8 cellular contexts compared by ENCODE assay signal in the genomic region with DNA sequence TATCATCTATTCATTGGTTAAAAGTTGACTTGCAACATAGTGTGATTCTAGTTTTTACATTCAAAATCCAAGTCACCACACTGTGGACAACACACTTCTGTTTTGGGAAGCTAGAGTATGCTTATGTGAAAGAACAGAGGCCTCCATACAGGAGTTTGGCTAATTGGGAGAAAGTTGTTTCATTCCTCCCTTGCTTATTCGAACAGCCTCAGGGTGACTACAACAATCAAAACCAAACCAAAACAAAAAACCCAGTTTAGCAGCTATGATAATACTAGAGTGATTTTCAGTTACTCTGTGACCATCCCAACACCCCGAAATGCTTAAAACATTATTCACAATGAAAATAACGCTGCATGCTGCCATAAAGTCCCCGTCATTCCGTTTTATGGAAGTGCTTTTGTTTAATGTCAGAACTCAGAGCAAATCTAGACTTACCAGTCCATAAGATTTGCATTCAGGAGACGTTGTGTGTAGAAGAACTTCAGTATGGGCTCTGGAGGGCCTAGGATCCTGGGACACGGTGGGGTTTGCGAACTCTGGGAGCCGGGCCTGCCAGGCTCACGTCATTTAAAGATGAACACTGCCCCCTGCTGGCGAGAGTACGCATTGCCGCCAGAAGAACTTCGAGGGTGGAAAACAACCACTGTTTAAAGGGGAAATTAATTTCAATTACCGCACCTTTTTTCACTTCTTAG.
DNase-seq lines count a peak whose midpoint lies in the region; ATAC-seq and TF ChIP-seq lines count a peak whose summit lies in the region.

No MANE protein-coding gene starts in this region.

- H3K27me3 ChIP-seq in OCI-LY3 (ENCODE audit: low read depth, low read length) (peaks cover 47% of the 10 kb centered on the region), neuronal stem cell (ENCODE audit: control insufficient read depth in 3 of 3, insufficient read depth in 3 of 3, low read depth in 1 of 3, low read length in 3 of 3) (peaks cover 0 to 15% (median 0%) of the 10 kb centered on the region in 3 experiments)

- H2BK12ac ChIP-seq in neuronal stem cell (ENCODE audit: low read length): no peak overlapping the region

- no peak overlapping the region for H2BK15ac ChIP-seq in neuronal stem cell (ENCODE audit: low read length)

- DNase-seq in DMS53 (lab: John Stamatoyannopoulos, UW) (peak; percentile 71), DMS53 treated with DMSO at 0.1 percent for 48 hours (lab: John Stamatoyannopoulos, UW; ENCODE audit: unreplicated experiment) (no peak), fibroblast of the aortic adventitia (ENCODE audit: low read depth) (peak; percentile 65), neuronal stem cell (ENCODE audit: low spot score) (peak; percentile 68), stromal cell of bone marrow (ENCODE audit: low read depth) (peak; percentile 31)
- DNase-seq in activated T-cell treated with anti-CD3 and anti-CD28 coated beads, Interleukin-2, amount 50 U/mL, for 48 hours: peak; percentile 80

- peak; percentile 72 for ATAC-seq in HG02981 (IDR thresholded peaks at IDR 0.05; ENCODE audit: unreplicated experiment)

- no peak overlapping the region for H3K18ac ChIP-seq in neuronal stem cell (ENCODE audit: low read length)

- H2AFZ ChIP-seq in OCI-LY3 (ENCODE audit: low read depth, low read length) (peak overlapping the region; percentile 56; the same call in 1 of the 2 replicates), neuronal stem cell (ENCODE audit: low read length) (peak overlapping the region; percentile 32)

- no peak overlapping the region for H2AK5ac ChIP-seq in neuronal stem cell (ENCODE audit: low read depth, low read length)

- H3K4me1 ChIP-seq in OCI-LY3 (ENCODE audit: low read length) (peaks cover 3% of the 10 kb centered on the region), neuronal stem cell (ENCODE audit: control insufficient read depth in 2 of 2, insufficient read depth in 1 of 2, low read depth in 1 of 2, low read length in 2 of 2) (peaks cover 0 to 2% of the 10 kb centered on the region in 2 donors)

- H3K9me3 ChIP-seq in OCI-LY3 (ENCODE audit: insufficient read depth, low read length): no peaks in the 10 kb centered on the region
- H3K9me3 ChIP-seq in neuronal stem cell (replicated peaks in 1 of 2; ENCODE audit: control insufficient read depth in 2 of 2, insufficient read depth in 1 of 2, low read depth in 1 of 2, low read length in 2 of 2): no peaks in the 10 kb centered on the region

- H2BK120ac ChIP-seq in neuronal stem cell (ENCODE audit: low read depth, low read length): no peak overlapping the region

- H3K27ac ChIP-seq in OCI-LY3 (ENCODE audit: low read length) (no peak overlapping the region), neuronal stem cell (replicated peaks; ENCODE audit: low read length) (no peak overlapping the region)

- TF ChIP-seq CTCF in OCI-LY3 (IDR thresholded peaks at IDR 0.05; ENCODE audit: low read depth, low read length): peak; percentile 96
- TF ChIP-seq CTCF in fibroblast of the aortic adventitia (IDR thresholded peaks at IDR 0.05; ENCODE audit: insufficient read depth, low read length): peak; percentile 84

- H3K14ac ChIP-seq in neuronal stem cell (ENCODE audit: low read length): no peak overlapping the region

- H3K79me2 ChIP-seq in OCI-LY3 (ENCODE audit: low read length): no peaks in the 10 kb centered on the region

- no peak overlapping the region for H3K23ac ChIP-seq in neuronal stem cell (ENCODE audit: low read depth, low read length, poor library complexity)

- no peak overlapping the region for H4K91ac ChIP-seq in neuronal stem cell (ENCODE audit: low read depth, low read length, poor library complexity)

- no peak overlapping the region for H4K8ac ChIP-seq in neuronal stem cell (ENCODE audit: low read depth, low read length)

- H2BK5ac ChIP-seq in neuronal stem cell (ENCODE audit: low read length): no peak overlapping the region

- no peaks in the 10 kb centered on the region for H3K79me1 ChIP-seq in neuronal stem cell (ENCODE audit: low read depth, low read length)

- H3K36me3 ChIP-seq in OCI-LY3 (replicated peaks; ENCODE audit: low read depth, low read length) (no peaks in the 10 kb centered on the region), neuronal stem cell (replicated peaks in 1 of 2; ENCODE audit: control insufficient read depth in 2 of 2, insufficient read depth in 2 of 2, low read length in 2 of 2) (no peaks in the 10 kb centered on the region)

- H3K9ac ChIP-seq in OCI-LY3 (ENCODE audit: low read length): no peak overlapping the region
- no peak overlapping the region for H3K9ac ChIP-seq in neuronal stem cell (ENCODE audit: low read depth, low read length, poor library complexity)

- WGBS in neuronal stem cell (ENCODE audit: extremely low coverage in 2 of 2, insufficient read length in 2 of 2, insufficient replicate concordance in 1 of 2), 2 donors: no CpG with 5 or more reads among the region's 15 CpGs

- peak overlapping the region; percentile 62 for H3K4me2 ChIP-seq in OCI-LY3 (ENCODE audit: low read length)
- no peak overlapping the region for H3K4me2 ChIP-seq in neuronal stem cell (ENCODE audit: insufficient read depth, low read length, poor library complexity, severe bottlenecking)

- H3K4me3 ChIP-seq in OCI-LY3 (ENCODE audit: low read length): peak overlapping the region; percentile 30
- no peak overlapping the region for H3K4me3 ChIP-seq in fibroblast of the aortic adventitia (ENCODE audit: low read depth, low read length)
- no peak overlapping the region for H3K4me3 ChIP-seq in neuronal stem cell (ENCODE audit: low read length in 2 of 2)

- H3K4ac ChIP-seq in neuronal stem cell (ENCODE audit: low read length): no peak overlapping the region

- no peaks in the 10 kb centered on the region for H4K20me1 ChIP-seq in OCI-LY3 (ENCODE audit: insufficient read depth, low read length)
